In the genomic region with DNA sequence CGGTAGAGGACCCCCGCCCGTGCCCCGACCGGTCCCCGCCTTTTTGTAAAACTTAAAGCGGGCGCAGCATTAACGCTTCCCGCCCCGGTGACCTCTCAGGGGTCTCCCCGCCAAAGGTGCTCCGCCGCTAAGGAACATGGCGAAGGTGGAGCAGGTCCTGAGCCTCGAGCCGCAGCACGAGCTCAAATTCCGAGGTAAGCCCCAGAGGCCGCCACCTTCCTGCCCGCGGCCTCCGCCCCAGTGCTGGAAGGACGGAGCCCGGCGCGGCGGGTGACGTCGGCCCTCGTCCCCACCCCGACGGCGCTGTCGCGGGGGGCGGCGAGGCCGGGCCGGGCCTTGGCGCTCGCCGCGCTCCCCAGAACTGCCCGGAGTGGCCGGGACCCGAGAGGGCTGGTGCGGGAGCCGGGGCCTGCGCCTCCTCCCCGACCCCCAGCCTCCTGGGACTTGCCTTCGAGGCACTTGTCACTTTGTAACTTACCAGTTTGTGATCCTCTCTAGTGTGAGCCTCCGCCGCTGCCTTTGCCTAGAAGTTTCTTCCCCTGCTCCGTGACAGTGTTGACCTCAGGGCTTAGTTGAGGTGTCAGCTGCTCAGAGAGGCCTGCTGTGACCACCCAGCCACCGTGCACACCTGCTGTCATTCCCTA, we compare ENCODE assay signal across 8 cellular contexts. TPM values are rescaled to one million over a fixed set of nuclear protein-coding genes. Genes with fewer than 3 reads are reported as not detected.
DNase-seq lines count a peak whose midpoint lies in the region; ATAC-seq and TF ChIP-seq lines count a peak whose summit lies in the region.

No MANE protein-coding gene starts in this region.

- DNase-seq in CD8-positive, alpha-beta T cell, result peak in 4 of 7 experiments; percentile 4 to 53 (median 25)
- DNase-seq in SK-N-DZ (ENCODE audit: low spot score) (peak; percentile 35), mesendoderm (peak; percentile 67), suprapubic skin (ENCODE audit: low spot score in 2 of 2) (peak in 1 of 2 donors; percentile 72), OCI-M2 (lab: John Stamatoyannopoulos, UW; ENCODE audit: unreplicated experiment) (no peak)

- H3K79me1 ChIP-seq in mesendoderm (ENCODE audit: low read length), result peaks cover 23% of the 10 kb centered on the region

- H3K4me1 Mint-ChIP-seq in CD8-positive, alpha-beta T cell (ENCODE audit: low read depth), result peaks cover 44% of the 10 kb centered on the region

- no peak overlapping the region for H2BK15ac ChIP-seq in mesendoderm (replicated peaks; ENCODE audit: low read depth)

- H3K4me2 ChIP-seq in mesendoderm (ENCODE audit: low read length), result peak overlapping the region; percentile 97

- H3K27me3 ChIP-seq in CD8-positive, alpha-beta T cell (ENCODE audit: insufficient read depth, low read length), result no peaks in the 10 kb centered on the region
- H3K27me3 ChIP-seq in duodenal mucosa (ENCODE audit: control insufficient read depth in 1 of 2, insufficient read depth in 2 of 2, low read length in 2 of 2) (no peaks in the 10 kb centered on the region), mesendoderm (ENCODE audit: insufficient read depth, low read length, poor library complexity) (no peaks in the 10 kb centered on the region), suprapubic skin (peaks cover 4% of the 10 kb centered on the region)

- H3K23ac ChIP-seq in mesendoderm (ENCODE audit: low read length), result peak overlapping the region; percentile 83

- H3K4ac ChIP-seq in mesendoderm (ENCODE audit: low read depth, low read length), result peak overlapping the region; percentile 86

- TF ChIP-seq CTCF in CD8-positive, alpha-beta T cell (IDR thresholded peaks at IDR 0.05), result no peak
- TF ChIP-seq CTCF in suprapubic skin (IDR thresholded peaks at IDR 0.05), result no peak

- no peaks in the 10 kb centered on the region for H3K9me3 ChIP-seq in CD8-positive, alpha-beta T cell (ENCODE audit: low read length)
- H3K9me3 ChIP-seq in duodenal mucosa (ENCODE audit: control insufficient read depth in 1 of 2, low read length in 2 of 2) (no peaks in the 10 kb centered on the region), suprapubic skin (no peaks in the 10 kb centered on the region)

- peaks cover 48% of the 10 kb centered on the region for H3K4me1 ChIP-seq in CD8-positive, alpha-beta T cell (ENCODE audit: insufficient read depth, low read length)
- H3K4me1 ChIP-seq in duodenal mucosa (ENCODE audit: control insufficient read depth in 1 of 2, insufficient read depth in 2 of 2, low read length in 2 of 2) (peaks cover 32 to 39% of the 10 kb centered on the region in 2 donors), mesendoderm (ENCODE audit: control insufficient read depth, low read depth, low read length) (peaks cover 4% of the 10 kb centered on the region), suprapubic skin (peaks cover 24% of the 10 kb centered on the region)

- H3K27ac ChIP-seq in CD8-positive, alpha-beta T cell (ENCODE audit: low read depth, low read length), result peak overlapping the region; percentile 98
- peak overlapping the region; percentile 92 for H3K27ac ChIP-seq in duodenal mucosa (ENCODE audit: low read depth, low read length)
- peak overlapping the region; percentile 47 for H3K27ac ChIP-seq in mesendoderm (ENCODE audit: low read depth, low read length)
- peak overlapping the region; percentile 90 for H3K27ac ChIP-seq in suprapubic skin

- no peak for TF ChIP-seq EP300 in suprapubic skin (IDR thresholded peaks at IDR 0.05)

- no peak overlapping the region for H4K5ac ChIP-seq in mesendoderm (ENCODE audit: low read length)

- intact Hi-C loops in CD8-positive, alpha-beta T cell (cut with DNase I, micrococcal nuclease), result loop anchor here (1.0 to 10.0 kb wide), 11 partner anchors 19 to 1039 kb away; partner anchors contain the start of genes ATP5F1E (in 2 of the 2), RAB22A (in 2 of the 2), PMEPA1 (in 1 of the 2) and RAE1 (in 1 of the 2)

- H3K9me3 Mint-ChIP-seq in CD8-positive, alpha-beta T cell, result no peaks in the 10 kb centered on the region

- H3K9ac ChIP-seq in duodenal mucosa (ENCODE audit: low read depth in 1 of 2, low read length in 2 of 2), result peak overlapping the region; percentile 86 to 94
- peak overlapping the region; percentile 94 for H3K9ac ChIP-seq in mesendoderm (ENCODE audit: low read length)

- peak overlapping the region; percentile 90 for H3K4me3 ChIP-seq in CD8-positive, alpha-beta T cell (ENCODE audit: low read depth, low read length)
- H3K4me3 ChIP-seq in duodenal mucosa (ENCODE audit: low read depth in 1 of 2, low read length in 2 of 2), result peak overlapping the region; percentile 89 to 98
- peak overlapping the region; percentile 70 for H3K4me3 ChIP-seq in mesendoderm (ENCODE audit: low read length)
- peak overlapping the region; percentile 69 for H3K4me3 ChIP-seq in suprapubic skin

- peak overlapping the region; percentile 7 for H4K8ac ChIP-seq in mesendoderm (ENCODE audit: low read depth, low read length)

- peaks cover 48% of the 10 kb centered on the region for H3K79me2 ChIP-seq in mesendoderm (ENCODE audit: control insufficient read depth, insufficient read depth, low read length)

- H3K18ac ChIP-seq in mesendoderm (ENCODE audit: low read length), result peak overlapping the region; percentile 71

- peak overlapping the region; percentile 95 for H3K56ac ChIP-seq in mesendoderm (ENCODE audit: low read length)

- peak overlapping the region; percentile 88 for H3K4me3 Mint-ChIP-seq in CD8-positive, alpha-beta T cell

- no peaks in the 10 kb centered on the region for H3K36me3 ChIP-seq in CD8-positive, alpha-beta T cell (ENCODE audit: insufficient read depth, low read length)
- peaks cover 0 to 3% of the 10 kb centered on the region in 2 donors for H3K36me3 ChIP-seq in duodenal mucosa (ENCODE audit: control insufficient read depth in 1 of 2, insufficient read depth in 2 of 2, low read length in 2 of 2)
- H3K36me3 ChIP-seq in mesendoderm (ENCODE audit: control insufficient read depth, insufficient read depth, low read length), result no peaks in the 10 kb centered on the region
- no peaks in the 10 kb centered on the region for H3K36me3 ChIP-seq in suprapubic skin

- ATAC-seq in CD8-positive, alpha-beta T cell, result peak; percentile 34
- ATAC-seq in GM19035 (IDR thresholded peaks at IDR 0.05; ENCODE audit: unreplicated experiment), result peak; percentile 33
- peak; percentile 40 for ATAC-seq in HG03135 (IDR thresholded peaks at IDR 0.05; ENCODE audit: unreplicated experiment)

- peaks cover 36% of the 10 kb centered on the region for H3K36me3 Mint-ChIP-seq in CD8-positive, alpha-beta T cell

- peak overlapping the region; percentile 96 for H3K27ac Mint-ChIP-seq in CD8-positive, alpha-beta T cell

- no peak overlapping the region for H2BK5ac ChIP-seq in mesendoderm (ENCODE audit: low read length)

- H2BK120ac ChIP-seq in mesendoderm (ENCODE audit: low read depth, low read length), result no peak overlapping the region

- H3K27me3 Mint-ChIP-seq in CD8-positive, alpha-beta T cell (ENCODE audit: low read depth), result no peaks in the 10 kb centered on the region

- CTCF ChIA-PET in CD8-positive, alpha-beta T cell (lab: Charles Lee), result interaction anchor here (0.6 to 1.2 kb wide), 3 partner anchors 9 to 152 kb away, joined by 3 to 7 read pairs (median 3); no protein-coding TSS in a partner anchor

- TF ChIP-seq POLR2A in suprapubic skin (IDR thresholded peaks at IDR 0.05), result no peak

- no CpG with 5 or more reads among the region's 56 CpGs for WGBS in mesendoderm (ENCODE audit: extremely low coverage, insufficient coverage, low lambda C conversion rate)
- 1% methylated on average over 13 of the region's 56 CpGs for WGBS in suprapubic skin

- POLR2A ChIA-PET in CD8-positive, alpha-beta T cell (lab: Charles Lee), result interaction anchor here (0.7 to 1.6 kb wide), 10 partner anchors 19 to 263 kb away, joined by 3 to 8 read pairs (median 4); partner anchors contain the start of genes RAB22A and STX16

- H2AK5ac ChIP-seq in mesendoderm (ENCODE audit: low read length), result peak overlapping the region; percentile 84

RNA-seq across cellular contexts. Expression of gene VAPB, which starts 0.4 kb away (rescaled TPM):
- 10 to 100 TPM; 29.3 to 32.3 TPM for total RNA-seq in CD8-positive, alpha-beta T cell
- polyA plus RNA-seq in SK-N-DZ (2014; cell fraction: cytosol; rRNA removed), result 38.4 and 41.3 TPM in 2 replicates
- polyA plus RNA-seq in SK-N-DZ (2014; cell fraction: nucleus; rRNA removed), result 24.7 and 41.8 TPM in 2 replicates
- 36.0 TPM for polyA plus RNA-seq in mesendoderm (2013, experiment 1 of 2)
- polyA plus RNA-seq in mesendoderm (2013, experiment 2 of 2), result 35.9 TPM
- total RNA-seq in suprapubic skin, result 10 to 100 TPM; 10.9 to 20.4 (median 17.9) TPM

Comparison
In these comparisons a context has a peak if more than half of its experiments do, and no peak if none do; other contexts are left out.
1. H3K27ac ChIP-seq: peak in every context shown above with its lines; median percentile 98 in CD8-positive, alpha-beta T cell; 92 in duodenal mucosa; 90 in suprapubic skin; 47 in mesendoderm.